ENCODE assay signal across 14 cellular contexts in the genomic region with DNA sequence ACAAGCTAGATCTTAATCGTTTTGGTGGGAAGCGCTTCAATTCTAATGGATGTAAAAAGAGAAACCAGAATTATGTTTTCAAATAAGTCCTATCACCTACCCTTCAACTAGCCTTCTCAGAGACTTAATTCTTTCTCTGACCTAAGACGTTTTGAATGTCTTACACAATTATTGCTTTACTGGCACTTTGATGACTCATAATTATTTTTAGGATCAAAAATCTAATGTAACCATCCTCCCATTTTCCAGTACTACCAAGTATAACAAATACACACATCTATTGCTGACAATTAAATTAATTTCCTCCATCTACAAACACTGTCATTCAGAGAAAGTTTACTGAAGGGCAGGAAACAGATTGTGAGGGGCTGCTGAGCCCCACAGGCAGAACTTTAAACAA.
DNase-seq lines count a peak whose midpoint lies in the region; ATAC-seq and TF ChIP-seq lines count a peak whose summit lies in the region.
"Had no signal": no experiment of that assay in that cellular context is flagged by ENCODE, and none has a peak within 500 bp of the region (broad histone marks: within the 10 kb centered on the region; RNA-seq: fewer than 3 reads in every experiment).

No MANE protein-coding gene starts in this region.

- no peak overlapping the region for H3K4me3 Mint-ChIP-seq in stimulated activated memory B cell treated with anti-CD40 and anti-IgM and Interleukin-4, amounts not matched to agents 10 μg/mL and 1 μg/mL and 100 μg/mL, for 72 hours
- H3K4me3 Mint-ChIP-seq: natural killer cell treated with Interleukin-12 subunit alpha and Interleukin-12 subunit beta and Interleukin-15 and Interleukin-18, amount 100 ng/mL, for 72 hours; type B pancreatic cell had no signal

- TF ChIP-seq CTCF in SK-N-SH (IDR thresholded peaks at IDR 0.05) (no peak), fibroblast of pulmonary artery (IDR thresholded peaks at IDR 0.05; ENCODE audit: low read length, missing control alignments) (no peak), GM10248 (IDR thresholded peaks at IDR 0.05; ENCODE audit: control extremely low read depth, extremely low read depth, low read depth, missing control alignments) (no peak)

- no peaks in the 10 kb centered on the region for H3K9me2 ChIP-seq in SK-N-SH

- peak overlapping the region; percentile 3 for H3K27ac Mint-ChIP-seq in stimulated activated memory B cell treated with anti-CD40 and anti-IgM and Interleukin-4, amounts not matched to agents 10 μg/mL and 1 μg/mL and 100 μg/mL, for 72 hours
- H3K27ac Mint-ChIP-seq: natural killer cell treated with Interleukin-12 subunit alpha and Interleukin-12 subunit beta and Interleukin-15 and Interleukin-18, amount 100 ng/mL, for 72 hours; type B pancreatic cell had no signal

- H3K36me3 Mint-ChIP-seq in stimulated activated memory B cell treated with anti-CD40 and anti-IgM and Interleukin-4, amounts not matched to agents 10 μg/mL and 1 μg/mL and 100 μg/mL, for 72 hours = peaks cover 4% of the 10 kb centered on the region
- H3K36me3 Mint-ChIP-seq: natural killer cell treated with Interleukin-12 subunit alpha and Interleukin-12 subunit beta and Interleukin-15 and Interleukin-18, amount 100 ng/mL, for 72 hours; type B pancreatic cell had no signal

- peaks cover 74% of the 10 kb centered on the region for H3K79me2 ChIP-seq in SK-N-SH (ENCODE audit: insufficient read depth)

- no peaks in the 10 kb centered on the region for H3K27me3 Mint-ChIP-seq in stimulated activated memory B cell treated with anti-CD40 and anti-IgM and Interleukin-4, amounts not matched to agents 10 μg/mL and 1 μg/mL and 100 μg/mL, for 72 hours
- H3K27me3 Mint-ChIP-seq: natural killer cell treated with Interleukin-12 subunit alpha and Interleukin-12 subunit beta and Interleukin-15 and Interleukin-18, amount 100 ng/mL, for 72 hours; type B pancreatic cell had no signal

- no peak for TF ChIP-seq EP300 in SK-N-SH (IDR thresholded peaks at IDR 0.05; ENCODE audit: borderline replicate concordance in 1 of 2, low read depth in 1 of 2, low read length in 1 of 2)

- H3K9me3 Mint-ChIP-seq in stimulated activated memory B cell treated with anti-CD40 and anti-IgM and Interleukin-4, amounts not matched to agents 10 μg/mL and 1 μg/mL and 100 μg/mL, for 72 hours = peaks cover 3% of the 10 kb centered on the region
- H3K9me3 Mint-ChIP-seq: natural killer cell treated with Interleukin-12 subunit alpha and Interleukin-12 subunit beta and Interleukin-15 and Interleukin-18, amount 100 ng/mL, for 72 hours; type B pancreatic cell had no signal

- CTCF ChIA-PET in SK-N-SH (lab: Yijun Ruan, JAX) = no interaction called here
- CTCF ChIA-PET in GM10248 (lab: Yijun Ruan, JAX) = interaction anchor here (2.3 kb wide), 1 partner anchor 20 kb away, joined by 10 read pairs; no protein-coding TSS in a partner anchor

- no peak overlapping the region for H2AFZ ChIP-seq in SK-N-SH (ENCODE audit: low read depth)

- peak overlapping the region in 1 of 2 experiments; percentile 46; a peak in 2 of 4 replicates for H3K27ac ChIP-seq in SK-N-SH (ENCODE audit: low read depth in 2 of 2, low read length in 1 of 2)
- H3K27ac ChIP-seq: cardiac muscle cell had no signal

- H3K4me1 ChIP-seq in SK-N-SH (ENCODE audit: control insufficient read depth in 1 of 2, insufficient read depth in 2 of 2, low read depth in 1 of 2, low read length in 1 of 2) = peaks cover 0 to 13% of the 10 kb centered on the region in 2 experiments; a peak in 2 of 4 replicates

- H3F3A ChIP-seq in SK-N-SH (replicated peaks; ENCODE audit: insufficient read depth) = no peaks in the 10 kb centered on the region

- peaks cover 73% of the 10 kb centered on the region for H3K4me1 Mint-ChIP-seq in stimulated activated memory B cell treated with anti-CD40 and anti-IgM and Interleukin-4, amounts not matched to agents 10 μg/mL and 1 μg/mL and 100 μg/mL, for 72 hours

- no peak for ATAC-seq in stimulated activated memory B cell treated with anti-CD40 and anti-IgM and Interleukin-4, amounts not matched to agents 10 μg/mL and 1 μg/mL and 100 μg/mL, for 72 hours
- no peak for ATAC-seq in GM21367 (IDR thresholded peaks at IDR 0.05; ENCODE audit: unreplicated experiment)
- ATAC-seq: natural killer cell treated with Interleukin-12 subunit alpha and Interleukin-12 subunit beta and Interleukin-15 and Interleukin-18, amount 100 ng/mL, for 72 hours had no signal

- H3K9me3 ChIP-seq in SK-N-SH = no peaks in the 10 kb centered on the region; the same call in 1 of the 2 replicates

- H3K4me3 ChIP-seq in SK-N-SH (ENCODE audit: low read depth in 2 of 2, low read length in 1 of 2) = no peak overlapping the region
- H3K4me3 ChIP-seq in fibroblast of pulmonary artery (replicated peaks; ENCODE audit: low read depth, low read length) = no peak overlapping the region
- H3K4me3 ChIP-seq: cardiac muscle cell had no signal

- POLR2A ChIA-PET in SK-N-SH (lab: Yijun Ruan, JAX) = no interaction called here
- POLR2A ChIA-PET in GM10248 (lab: Yijun Ruan, JAX) = no interaction called here

- WGBS in SK-N-SH (ENCODE audit: low lambda C conversion rate) = 59% methylated on average over 3 of the region's 3 CpGs

- DNase-seq in SIG-M5 treated with dmso at 0.1 percent for 504 hours (lab: John Stamatoyannopoulos, UW; ENCODE audit: unreplicated experiment) = peak; percentile 40
- DNase-seq in SIG-M5 (lab: John Stamatoyannopoulos, UW) = no peak
- no peak for DNase-seq in SK-N-SH
- peak; percentile 76 for DNase-seq in fibroblast of pulmonary artery (ENCODE audit: low read depth)
- DNase-seq in GM10248 (ENCODE audit: extremely low spot score) = no peak
- DNase-seq in kidney tubule cell (ENCODE audit: low spot score) = no peak
- DNase-seq: 8988T, GDM1, NCI-H1694 treated with DMSO at 0.1 percent for 48 hours had no signal

- H3K36me3 ChIP-seq in SK-N-SH (replicated peaks in 1 of 2; ENCODE audit: control insufficient read depth in 1 of 2, insufficient read depth in 2 of 2, low read length in 1 of 2) = no peaks in the 10 kb centered on the region
- H3K36me3 ChIP-seq: cardiac muscle cell had no signal

- H3K27me3 ChIP-seq in SK-N-SH (ENCODE audit: insufficient read depth) = no peaks in the 10 kb centered on the region
- H3K27me3 ChIP-seq: cardiac muscle cell had no signal

- 0 out of 2 replicates have a peak overlapping the region, but pooled peaks have one; percentile 4 for H3K4me2 ChIP-seq in SK-N-SH

- TF ChIP-seq RAD21 in SK-N-SH (IDR thresholded peaks at IDR 0.05; ENCODE audit: low read length) = no peak

- peaks cover 20% of the 10 kb centered on the region; the same call in 1 of the 2 replicates for H4K20me1 ChIP-seq in SK-N-SH (ENCODE audit: insufficient read depth)

- H3K9ac ChIP-seq in SK-N-SH = no peak overlapping the region

TF ChIP-seq in SK-N-SH, 30 proteins besides CTCF, POLR2A, EP300 and RAD21 (continues in another document):
- TF ChIP-seq GABPA (IDR thresholded peaks at IDR 0.05; ENCODE audit: low read depth) = no peak
- TF ChIP-seq CHD2 (IDR thresholded peaks at IDR 0.05; ENCODE audit: low read length, partially characterized antibody) = no peak
- TF ChIP-seq GATA2 (CRISPR knock-in tag; IDR thresholded peaks at IDR 0.05) = no peak
- TF ChIP-seq FOSL2 (IDR thresholded peaks at IDR 0.05; ENCODE audit: borderline replicate concordance, low read depth) = peak; percentile 58; the same call in 1 of the 2 replicates
- TF ChIP-seq RXRA (IDR thresholded peaks at IDR 0.05; ENCODE audit: borderline replicate concordance, low read depth) = no peak
- TF ChIP-seq FOXJ3 (CRISPR knock-in tag; IDR thresholded peaks at IDR 0.05) = no peak
- 0 out of 2 replicates have a peak, but pooled peaks have one; percentile 22 for TF ChIP-seq JUND (IDR thresholded peaks at IDR 0.05)
- TF ChIP-seq, protein P1, sequence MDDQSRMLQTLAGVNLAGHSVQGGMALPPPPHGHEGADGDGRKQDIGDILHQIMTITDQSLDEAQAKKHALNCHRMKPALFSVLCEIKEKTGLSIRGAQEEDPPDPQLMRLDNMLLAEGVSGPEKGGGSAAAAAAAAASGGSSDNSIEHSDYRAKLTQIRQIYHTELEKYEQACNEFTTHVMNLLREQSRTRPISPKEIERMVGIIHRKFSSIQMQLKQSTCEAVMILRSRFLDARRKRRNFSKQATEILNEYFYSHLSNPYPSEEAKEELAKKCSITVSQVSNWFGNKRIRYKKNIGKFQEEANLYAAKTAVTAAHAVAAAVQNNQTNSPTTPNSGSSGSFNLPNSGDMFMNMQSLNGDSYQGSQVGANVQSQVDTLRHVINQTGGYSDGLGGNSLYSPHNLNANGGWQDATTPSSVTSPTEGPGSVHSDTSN (IDR thresholded peaks at IDR 0.05) = no peak
- no peak for TF ChIP-seq NRF1 (IDR thresholded peaks at IDR 0.05; ENCODE audit: low read depth, low read length)
- TF ChIP-seq, protein P2, sequence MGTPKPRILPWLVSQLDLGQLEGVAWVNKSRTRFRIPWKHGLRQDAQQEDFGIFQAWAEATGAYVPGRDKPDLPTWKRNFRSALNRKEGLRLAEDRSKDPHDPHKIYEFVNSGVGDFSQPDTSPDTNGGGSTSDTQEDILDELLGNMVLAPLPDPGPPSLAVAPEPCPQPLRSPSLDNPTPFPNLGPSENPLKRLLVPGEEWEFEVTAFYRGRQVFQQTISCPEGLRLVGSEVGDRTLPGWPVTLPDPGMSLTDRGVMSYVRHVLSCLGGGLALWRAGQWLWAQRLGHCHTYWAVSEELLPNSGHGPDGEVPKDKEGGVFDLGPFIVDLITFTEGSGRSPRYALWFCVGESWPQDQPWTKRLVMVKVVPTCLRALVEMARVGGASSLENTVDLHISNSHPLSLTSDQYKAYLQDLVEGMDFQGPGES (IDR thresholded peaks at IDR 0.05; ENCODE audit: low read depth, low read length) = no peak
- no peak for TF ChIP-seq YY1 (IDR thresholded peaks at IDR 0.05; ENCODE audit: low read depth)
- TF ChIP-seq NFIC (IDR thresholded peaks at IDR 0.05; ENCODE audit: borderline replicate concordance) = no peak
- 0 out of 2 replicates have a peak, but pooled peaks have one; percentile 21 for TF ChIP-seq TCF12 (IDR thresholded peaks at IDR 0.05)
- no peak for TF ChIP-seq RFX5 (IDR thresholded peaks at IDR 0.05; ENCODE audit: low read length)
- TF ChIP-seq ELF1 (IDR thresholded peaks at IDR 0.05) = no peak
- TF ChIP-seq MEF2A (IDR thresholded peaks at IDR 0.05; ENCODE audit: borderline replicate concordance, low read depth) = peak; percentile 54; the same call in 1 of the 2 replicates

Comparison
In these comparisons a context has a peak if more than half of its experiments do, and no peak if none do; other contexts are left out.
1. DNase-seq: peak in SIG-M5 treated with dmso at 0.1 percent for 504 hours (single experiment) and fibroblast of pulmonary artery (single experiment); none in SIG-M5 (single experiment), SK-N-SH (single experiment), GM10248 (single experiment) and kidney tubule cell (single experiment).